In genomic region chr3:42375121-42375520, GRCh38 we compare ENCODE assay signal across 1 cellular context.
TF ChIP-seq lines count a peak whose summit lies in the region.

No MANE protein-coding gene starts in this region.

TF ChIP-seq in HepG2, 621 proteins besides CTCF, POLR2A, EP300 and RAD21 (continued from another document):
- TF ChIP-seq ZNF691 (CRISPR knock-in tag; IDR thresholded peaks at IDR 0.05; ENCODE audit: borderline replicate concordance, low read depth) (no peak), NFE2L1 (CRISPR knock-in tag; IDR thresholded peaks at IDR 0.05; ENCODE audit: borderline replicate concordance) (no peak), MIER3 (CRISPR knock-in tag; IDR thresholded peaks at IDR 0.05; ENCODE audit: borderline replicate concordance) (no peak), TEAD3 (CRISPR knock-in tag; optimal IDR thresholded peaks at IDR 0.05; ENCODE audit: borderline replicate concordance) (no peak), ZFP36L2 (CRISPR knock-in tag; IDR thresholded peaks at IDR 0.05) (no peak), ZNF687 (CRISPR knock-in tag; IDR thresholded peaks at IDR 0.05) (no peak), CCAR2 (optimal IDR thresholded peaks at IDR 0.05; ENCODE audit: low read depth, low read length) (no peak), TBL1XR1 (IDR thresholded peaks at IDR 0.05; ENCODE audit: borderline replicate concordance, low read length, partially characterized antibody) (no peak), JUNB (CRISPR knock-in tag; IDR thresholded peaks at IDR 0.05; ENCODE audit: borderline replicate concordance) (no peak), ZNF251 (CRISPR knock-in tag; IDR thresholded peaks at IDR 0.05) (no peak), ZNF501 (CRISPR knock-in tag; IDR thresholded peaks at IDR 0.05) (no peak), MIER2 (CRISPR knock-in tag; IDR thresholded peaks at IDR 0.05) (no peak), KDM4B (CRISPR knock-in tag; IDR thresholded peaks at IDR 0.05) (no peak)
